In the genomic region with DNA sequence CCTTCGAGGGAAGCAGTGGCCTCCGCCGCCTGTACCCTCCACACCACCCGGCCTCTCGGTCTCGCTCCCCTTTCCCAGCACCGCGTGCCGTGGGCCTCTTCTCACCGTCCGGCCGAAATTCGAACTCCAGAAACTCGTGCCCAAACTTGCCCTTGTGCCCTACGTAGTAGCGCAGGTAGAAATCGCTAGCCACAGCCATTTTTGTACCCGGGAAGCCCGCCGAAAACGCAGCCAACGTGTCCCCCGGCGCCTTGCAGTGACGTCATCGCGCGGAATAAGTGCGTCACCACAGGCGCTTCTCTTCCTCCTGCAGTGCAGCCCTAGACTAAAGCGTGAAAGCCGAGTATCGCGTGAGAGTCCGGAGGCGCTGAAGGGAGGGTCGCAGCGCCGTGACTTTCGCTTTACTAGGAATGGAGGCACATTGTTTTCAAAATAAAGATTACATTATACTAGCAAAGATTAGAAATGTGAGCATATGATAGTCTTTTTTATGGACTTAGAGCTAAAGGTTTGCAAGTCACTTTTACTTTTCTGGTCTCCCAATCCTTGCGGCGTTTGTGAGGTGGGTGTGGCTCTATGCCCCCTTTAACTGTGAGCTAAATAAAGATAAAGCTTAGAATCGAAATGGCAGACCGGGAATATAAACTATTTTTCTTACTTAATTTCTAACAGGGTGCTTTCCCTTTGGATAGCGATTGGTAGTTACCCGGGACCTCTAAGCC, we compare ENCODE assay signal across 8 cellular contexts. TPM values are rescaled to one million over a fixed set of nuclear protein-coding genes. Genes with fewer than 3 reads are reported as not detected.
A peak's percentile ranks its signal among the peaks of the same experiment; 100 is the strongest.
DNase-seq lines count a peak whose midpoint lies in the region; ATAC-seq, FAIRE-seq and TF ChIP-seq lines count a peak whose summit lies in the region.

A gene (minus strand): TSS at position 276 of the 722 bp plus-strand sequence. CDS start 77 bp downstream, at position 199.

- H2BK5ac ChIP-seq in trophoblast cell (ENCODE audit: low read depth, low read length, poor library complexity) = peak within 1 kb of the TSS; percentile 87

- H3K4ac ChIP-seq in trophoblast cell (ENCODE audit: low read depth, low read length) = peak within 1 kb of the TSS; percentile 66

- H3K14ac ChIP-seq in trophoblast cell (ENCODE audit: low read length) = peak within 1 kb of the TSS; percentile 94

- H3K36me3 ChIP-seq in trophoblast cell (ENCODE audit: control insufficient read depth in 1 of 2, insufficient read depth in 2 of 2, low read length in 2 of 2) (peaks cover 2 to 4% of the 10 kb centered on the region in 2 experiments), transverse colon (peaks cover 0 to 12% (median 3%) of the 10 kb centered on the region in 4 donors)

- H2AFZ ChIP-seq in trophoblast cell (ENCODE audit: insufficient read depth, low read length, poor library complexity) = peak within 1 kb of the TSS; percentile 90

- H3K4me3 ChIP-seq in trophoblast cell (ENCODE audit: low read depth, low read length) (peak within 1 kb of the TSS; percentile 91), transverse colon (peak within 1 kb of the TSS; percentile 70 to 96 (median 84))

- peaks cover 25 to 31% (median 29%) of the 10 kb centered on the region in 3 donors for H3K4me1 Mint-ChIP-seq in T-cell

- peaks cover 7% of the 10 kb centered on the region for H3K79me2 ChIP-seq in trophoblast cell (ENCODE audit: control insufficient read depth, insufficient read depth, low read length, poor library complexity)

- TF ChIP-seq EP300 in transverse colon (IDR thresholded peaks at IDR 0.05; ENCODE audit: low read depth) = no peak

- CTCF ChIA-PET in T-cell (lab: Charles Lee) = interaction anchor here (0.7 to 1.1 kb wide), 6 partner anchors 11 to 933 kb away, joined by 3 to 5 read pairs (median 3); a partner anchor contains a TSS

- TF ChIP-seq CTCF in transverse colon (IDR thresholded peaks at IDR 0.05) = peak in 1 of 5 experiments; percentile 30

- in situ Hi-C loops in transverse colon (cut with MboI; ENCODE audit: low pct_ligation_motif_present in 1 of 4, low pct_unique_long_range_greater_than_20kb in 1 of 4, low sequenced_read_pairs in 3 of 4) = loop anchor here in 1 of 4 donors (25.0 kb wide), 1 partner anchor 124 kb away; no protein-coding TSS in a partner anchor

- H3K4me1 ChIP-seq in trophoblast cell (ENCODE audit: control insufficient read depth in 1 of 2, insufficient read depth in 2 of 2, low read length in 2 of 2) (peaks cover 0 to 3% of the 10 kb centered on the region in 2 experiments), transverse colon (peaks cover 8 to 22% (median 13%) of the 10 kb centered on the region in 4 donors)

- H2BK12ac ChIP-seq in trophoblast cell (ENCODE audit: low read length) = no peak within 1 kb of the TSS

- DNase-seq in GM12891 (ENCODE audit: insufficient read length, low spot score) (peak; percentile 59), NCI-H1436 treated with DMSO at 0.1 percent for 48 hours (lab: John Stamatoyannopoulos, UW) (peak; percentile 55), T-cell (peak; percentile 93 to 99 (median 97)), cardiac septum (ENCODE audit: low spot score) (peak; percentile 96), trophoblast cell (peak; percentile 96 to 100), transverse colon (peak; percentile 98)

- peak within 1 kb of the TSS; percentile 94 for H3K9ac ChIP-seq in trophoblast cell (ENCODE audit: low read length)

- peaks cover 0 to 12% of the 10 kb centered on the region in 2 donors for H3K27me3 Mint-ChIP-seq in T-cell

- H3K79me1 ChIP-seq in trophoblast cell (ENCODE audit: low read length) = peaks cover 2% of the 10 kb centered on the region

- H3K27ac ChIP-seq in adipose tissue (ENCODE audit: low read depth, low read length) (peak within 1 kb of the TSS; percentile 28), trophoblast cell (ENCODE audit: low read depth, low read length) (peak within 1 kb of the TSS; percentile 36), transverse colon (peak within 1 kb of the TSS; percentile 85 to 96 (median 92))

- peak within 1 kb of the TSS; percentile 78 for H3K4me2 ChIP-seq in trophoblast cell (ENCODE audit: low read length)

- intact Hi-C loops in cardiac septum (cut with DNase I) = loop anchor here (5.0 to 10.0 kb wide), 3 partner anchors 111 to 246 kb away; a partner anchor contains a TSS
- intact Hi-C loops in transverse colon (cut with DNase I; ENCODE audit: low total_unique reads) = loop anchor here (10.0 kb wide), 1 partner anchor 141 kb away; no protein-coding TSS in a partner anchor

- TF ChIP-seq POLR2A in GM12891 (IDR thresholded peaks at IDR 0.05; ENCODE audit: low read depth, low read length) (peak; percentile 82), transverse colon (IDR thresholded peaks at IDR 0.05) (peak; percentile 79)

- WGBS in adipose tissue, 3 donors = 0% methylated on average over 46 of the region's 46 CpGs
- WGBS in trophoblast cell (ENCODE audit: extremely low coverage, insufficient coverage, insufficient read length) = no CpG with 5 or more reads among the region's 46 CpGs
- WGBS in transverse colon (ENCODE audit: low coverage in 1 of 2), 2 donors = 0% methylated on average over 10 to 44 of the region's 46 CpGs

- peak within 1 kb of the TSS; percentile 42 for H2AK5ac ChIP-seq in trophoblast cell (ENCODE audit: low read length)

- peak within 1 kb of the TSS; percentile 91 for H3K18ac ChIP-seq in trophoblast cell (ENCODE audit: low read length)

- H4K12ac ChIP-seq in trophoblast cell (ENCODE audit: low read depth, low read length) = peak within 1 kb of the TSS; percentile 89

- ATAC-seq in HG02840 (IDR thresholded peaks at IDR 0.05; ENCODE audit: low FRiP score, unreplicated experiment) (peak; percentile 89), T-cell (replicated peaks in 1 of 4) (peak; percentile 94 to 98 (median 96))

- peak within 1 kb of the TSS; percentile 96 for H4K8ac ChIP-seq in trophoblast cell (ENCODE audit: low read depth, low read length)

- POLR2A ChIA-PET in T-cell (lab: Charles Lee) = interaction anchor here (0.5 to 1.7 kb wide), 7 partner anchors 59 to 1666 kb away, joined by 3 to 6 read pairs (median 3); no protein-coding TSS in a partner anchor

- H3K27ac Mint-ChIP-seq in T-cell = peak within 1 kb of the TSS; percentile 98 to 99

- peak within 1 kb of the TSS; percentile 92 to 99 (median 97) for H3K4me3 Mint-ChIP-seq in T-cell

- H3K23ac ChIP-seq in trophoblast cell (ENCODE audit: low read length) = no peak within 1 kb of the TSS

- no peaks in the 10 kb centered on the region for H3K9me3 ChIP-seq in trophoblast cell (ENCODE audit: insufficient read depth, low read depth, low read length)
- H3K9me3 ChIP-seq in transverse colon = no peaks in the 10 kb centered on the region

- H3K27me3 ChIP-seq in trophoblast cell (ENCODE audit: insufficient read depth, low read length) = no peaks in the 10 kb centered on the region
- no peaks in the 10 kb centered on the region for H3K27me3 ChIP-seq in transverse colon

- H3K36me3 Mint-ChIP-seq in T-cell = peaks cover 19% of the 10 kb centered on the region

- peak within 1 kb of the TSS; percentile 62 for H2BK120ac ChIP-seq in trophoblast cell (ENCODE audit: insufficient read depth, low read length, poor library complexity)

- H4K91ac ChIP-seq in trophoblast cell (ENCODE audit: low read depth, low read length) = peak within 1 kb of the TSS; percentile 86

- FAIRE-seq in GM12891 (lab: Jason Lieb, UNC) = peak; percentile 96

- no peaks in the 10 kb centered on the region for H3K9me3 Mint-ChIP-seq in T-cell

TF ChIP-seq in GM12891, 5 proteins besides CTCF, POLR2A, EP300 and RAD21:
- TF ChIP-seq POLR2AphosphoS5 (IDR thresholded peaks at IDR 0.05; ENCODE audit: low read depth, low read length) = peak; percentile 91
- no peak for TF ChIP-seq SPI1 (IDR thresholded peaks at IDR 0.05; ENCODE audit: low read depth, low read length)
- peak; percentile 14 for TF ChIP-seq PAX5 (IDR thresholded peaks at IDR 0.05; ENCODE audit: insufficient read depth, low read length, severe bottlenecking)
- TF ChIP-seq POU2F2 (IDR thresholded peaks at IDR 0.05; ENCODE audit: low read depth, low read length) = no peak
- peak; percentile 91 for TF ChIP-seq TAF1 (IDR thresholded peaks at IDR 0.05; ENCODE audit: low read depth, low read length)
TF ChIP-seq in GM12891: peak in this region for 3.

RNA-seq across cellular contexts. Expression of the gene that starts here (rescaled TPM):
- 36.6 TPM for polyA plus RNA-seq in GM12891 (2012; ENCODE audit: low read depth, missing spikeins)
- total RNA-seq in T-cell = 10 to 100 TPM; 11.6 to 22.9 (median 20.3) TPM
- polyA plus RNA-seq in adipose tissue = 10 to 100 TPM in 2 of 3 donors, 1 to 10 TPM in 1; 6.8 to 18.7 (median 12.3) TPM
- total RNA-seq in cardiac septum = 11.7 TPM
- polyA plus RNA-seq in trophoblast cell (2013) = 32.1 TPM in 2 replicates
- 1 to 10 TPM in 2 of 4 donors, under 1 TPM in 1, not detected in 1; 0.75 to 9.7 (median 8.1) TPM for total RNA-seq in transverse colon

Comparison
In these comparisons a context has a peak if more than half of its experiments do, and no peak if none do; other contexts are left out.
1. Peak in every context shown above with its lines: DNase-seq, ATAC-seq, H3K4me3 ChIP-seq and H3K27ac ChIP-seq.
2. H3K27ac ChIP-seq: peak in every context shown above with its lines; median percentile 92 in transverse colon; 36 in trophoblast cell; 28 in adipose tissue.